ENCODE assay signal across 12 cellular contexts in the genomic region with DNA sequence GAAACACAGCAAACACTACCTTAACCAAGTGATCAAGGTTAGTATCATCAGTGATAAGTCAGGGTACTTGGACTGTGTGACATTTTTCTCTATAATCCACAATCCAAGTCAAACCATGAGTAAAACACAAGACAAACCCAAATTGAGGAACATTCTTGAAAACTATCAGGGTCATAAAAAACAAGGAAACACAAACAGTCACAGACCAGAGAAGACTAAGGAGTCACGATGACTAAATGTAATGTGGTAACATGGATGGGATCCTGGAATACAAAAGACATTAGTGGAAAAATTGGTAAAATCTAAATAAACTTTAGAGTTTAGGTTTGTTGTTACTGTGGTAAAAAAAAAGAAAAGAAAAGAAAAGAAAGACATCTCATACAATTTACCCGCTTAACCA.
"Had no signal": no experiment of that assay in that cellular context is flagged by ENCODE, and none has a peak within 500 bp of the region (broad histone marks: within the 10 kb centered on the region; RNA-seq: fewer than 3 reads in every experiment).

No MANE protein-coding gene starts in this region.

- H3K4me3 Mint-ChIP-seq: activated CD8-positive, alpha-beta T cell treated with anti-CD3 and anti-CD28 coated beads, Interleukin-2, amount 10 ng/mL, durations not matched to agents 7 days and 5 days; neural progenitor cell had no signal

- H3K4me3 ChIP-seq: neural progenitor cell, thyroid gland, uterus had no signal

- DNase-seq: activated CD4-positive, alpha-beta T cell treated with anti-CD3 and anti-CD28 coated beads for 4 hours; activated CD8-positive, alpha-beta memory T cell treated with anti-CD3 and anti-CD28 coated beads, Interleukin-2, amount 50 U/mL, for 48 hours; activated CD8-positive, alpha-beta T cell treated with anti-CD3 and anti-CD28 coated beads, Interleukin-2, amount 10 ng/mL, durations not matched to agents 7 days and 5 days; activated naive CD4-positive, alpha-beta T cell; effector CD4-positive, alpha-beta T cell; hippocampal formation; T-helper 9 cell; thyroid gland; uterus; WERI-Rb-1 had no signal

- H2AFZ ChIP-seq: neural progenitor cell, parathyroid adenoma had no signal

- H3K27ac Mint-ChIP-seq: activated CD8-positive, alpha-beta T cell treated with anti-CD3 and anti-CD28 coated beads, Interleukin-2, amount 10 ng/mL, durations not matched to agents 7 days and 5 days; neural progenitor cell had no signal

- H3K36me3 ChIP-seq: uterus had no signal

- H3K79me2 ChIP-seq: parathyroid adenoma had no signal

- H3K4me1 ChIP-seq: parathyroid adenoma, thyroid gland, uterus had no signal

- H3K9me3 ChIP-seq: thyroid gland, uterus had no signal

- H3K27me3 ChIP-seq: neural progenitor cell, thyroid gland, uterus had no signal

- H3K9ac ChIP-seq: neural progenitor cell, parathyroid adenoma had no signal

- H3K4me2 ChIP-seq: neural progenitor cell had no signal

- H3K27ac ChIP-seq: neural progenitor cell, parathyroid adenoma, thyroid gland, uterus, WERI-Rb-1 had no signal
